In genomic region chr11:26335903-26336302, GRCh38 we compare ENCODE assay signal across 17 cellular contexts. TPM values are rescaled to one million over a fixed set of nuclear protein-coding genes. Genes with fewer than 3 reads are reported as not detected.
"Had no signal": no experiment of that assay in that cellular context is flagged by ENCODE, and none has a peak within 500 bp of the region (broad histone marks: within the 10 kb centered on the region; RNA-seq: fewer than 3 reads in every experiment).

No MANE protein-coding gene starts in this region.

- H3K27me3 ChIP-seq: cardiac muscle cell, gastroesophageal sphincter, thyroid gland had no signal

- H3K9me3 ChIP-seq: gastroesophageal sphincter, thyroid gland had no signal

- DNase-seq: activated CD4-positive, alpha-beta memory T cell treated with anti-CD3 and anti-CD28 coated beads, Interleukin-2, amount 10 ng/mL, durations not matched to agents 7 days and 5 days; activated CD4-positive, alpha-beta T cell treated with anti-CD3 and anti-CD28 coated beads for 36 hours; activated CD8-positive, alpha-beta memory T cell treated with anti-CD3 and anti-CD28 coated beads, Interleukin-2, amount 50 U/mL, for 4 hours; activated gamma-delta T cell treated with Interleukin-2 at 50 U/mL for 16 hours; activated naive CD8-positive, alpha-beta T cell treated with anti-CD3 and anti-CD28 coated beads for 36 hours; activated T-cell treated with anti-CD3 and anti-CD28 coated beads, Interleukin-2, amount 50 U/mL, for 72 hours; mesendoderm; stimulated activated CD4-positive, alpha-beta T cell treated with anti-CD3 and anti-CD28 coated beads, Interleukin-4, amount 100 ng/mL, for 1 hour; stimulated activated CD8-positive, alpha-beta memory T cell treated with anti-CD3 and anti-CD28 coated beads, Interleukin-4, amount 100 ng/mL, for 48 hours; T-helper 9 cell; thyroid gland had no signal

- ATAC-seq: activated CD4-positive, alpha-beta T cell treated with anti-CD3 and anti-CD28 coated beads for 36 hours; activated T-cell treated with anti-CD3 and anti-CD28 coated beads, Interleukin-2, amount 50 U/mL, for 72 hours; esophagus mucosa; gastroesophageal sphincter had no signal

- H3K36me3 ChIP-seq: cardiac muscle cell, gastroesophageal sphincter, thyroid gland had no signal

- H3K27ac ChIP-seq: cardiac muscle cell, gastroesophageal sphincter, thyroid gland, VCaP had no signal

- H3K4me3 ChIP-seq: cardiac muscle cell, gastroesophageal sphincter, thyroid gland had no signal

RNA-seq across cellular contexts. Expression of gene ANO3, which starts 4.0 kb away (rescaled TPM):
- total RNA-seq: activated CD4-positive, alpha-beta memory T cell treated with anti-CD3 and anti-CD28 coated beads, Interleukin-2, amount 10 ng/mL, durations not matched to agents 7 days and 5 days; activated CD4-positive, alpha-beta T cell treated with anti-CD3 and anti-CD28 coated beads for 36 hours; activated naive CD8-positive, alpha-beta T cell treated with anti-CD3 and anti-CD28 coated beads for 36 hours; activated T-cell treated with anti-CD3 and anti-CD28 coated beads, Interleukin-2, amount 50 U/mL, for 72 hours; cardiac muscle cell; esophagus mucosa; kidney epithelial cell; pulmonary artery endothelial cell had no signal
- polyA plus RNA-seq: cardiac muscle cell had no signal
